Comparison of ENCODE assay signal across 8 cellular contexts in the genomic region with DNA sequence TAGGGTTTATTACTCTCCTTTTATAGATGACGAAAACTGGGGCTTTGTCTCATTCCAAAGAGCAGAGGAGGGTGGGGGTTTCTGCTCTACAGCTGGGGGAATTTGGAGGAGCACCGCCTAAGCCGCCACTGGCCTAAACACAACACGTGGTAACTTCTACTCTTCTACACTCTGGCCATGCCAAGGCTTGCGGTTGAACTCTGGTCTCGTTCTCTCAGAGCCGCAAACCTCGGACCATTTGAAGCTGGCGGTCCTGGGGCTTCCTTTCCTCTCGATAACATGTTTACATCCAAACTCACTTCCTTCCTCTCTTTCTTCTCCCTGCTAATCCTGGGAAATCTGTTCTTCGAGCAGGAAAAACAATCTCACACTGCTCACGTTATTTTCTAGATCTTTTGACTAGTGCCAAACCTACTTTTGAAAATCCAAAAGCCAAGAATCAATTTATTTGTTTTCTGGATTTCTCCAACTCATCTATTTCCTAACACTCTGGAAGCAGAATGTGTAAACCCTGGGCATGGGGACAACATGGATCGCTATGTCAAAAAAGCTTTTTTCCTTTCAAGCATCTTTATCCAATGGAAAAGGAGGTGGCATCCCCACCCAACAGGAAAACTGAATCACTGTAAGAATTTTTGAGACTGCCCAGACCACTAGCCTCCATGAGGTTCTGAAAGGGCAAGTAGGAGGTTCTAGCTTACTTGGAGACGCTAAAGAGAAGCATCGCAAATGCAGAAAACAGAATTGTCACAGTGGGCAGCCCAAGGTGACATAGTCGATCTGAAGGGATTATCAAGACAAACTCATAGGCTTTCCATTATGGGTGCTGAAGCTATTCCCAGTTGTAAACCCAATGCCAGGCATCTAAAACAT. TPM values are rescaled to one million over a fixed set of nuclear protein-coding genes. Genes with fewer than 3 reads are reported as not detected.
DNase-seq lines count a peak whose midpoint lies in the region; ATAC-seq and TF ChIP-seq lines count a peak whose summit lies in the region.

No MANE protein-coding gene starts in this region.

- H3K36me3 Mint-ChIP-seq in activated T-helper 2 cell treated with anti-CD3 and anti-CD28 coated beads, Interferon-gamma antibody, Interleukin-2, Interleukin-4, amounts not matched to agents 10 μg/mL and 5 μg/mL and 100 μg/mL, durations not matched to agents 14 hours and 24 hours and 36 hours (ENCODE audit: low read depth): no peaks in the 10 kb centered on the region

- H3K27me3 Mint-ChIP-seq in activated T-helper 2 cell treated with anti-CD3 and anti-CD28 coated beads, Interferon-gamma antibody, Interleukin-2, Interleukin-4, amounts not matched to agents 10 μg/mL and 5 μg/mL and 100 μg/mL, durations not matched to agents 14 hours and 24 hours and 36 hours (ENCODE audit: low read depth): no peaks in the 10 kb centered on the region

- intact Hi-C loops in activated T-helper 2 cell treated with anti-CD3 and anti-CD28 coated beads, Interferon-gamma antibody, Interleukin-2, Interleukin-4, amounts not matched to agents 10 μg/mL and 5 μg/mL and 100 μg/mL, durations not matched to agents 14 hours and 24 hours and 36 hours (cut with micrococcal nuclease): loop anchor here (5.0 kb wide), 1 partner anchor 1290 kb away; a partner anchor contains a TSS
- intact Hi-C loops in ovary (cut with DNase I) (no loop called here), testis (cut with DNase I; ENCODE audit: low total_unique reads) (no loop called here)

- TF ChIP-seq POLR2A in Peyer's patch (IDR thresholded peaks at IDR 0.05) (peak in 1 of 2 donors; percentile 22), gastroesophageal sphincter (IDR thresholded peaks at IDR 0.05) (no peak), ovary (IDR thresholded peaks at IDR 0.05) (peak; percentile 36), testis (IDR thresholded peaks at IDR 0.05) (no peak)

- peaks cover 56% of the 10 kb centered on the region for H3K4me1 Mint-ChIP-seq in activated T-helper 2 cell treated with anti-CD3 and anti-CD28 coated beads, Interferon-gamma antibody, Interleukin-2, Interleukin-4, amounts not matched to agents 10 μg/mL and 5 μg/mL and 100 μg/mL, durations not matched to agents 14 hours and 24 hours and 36 hours (ENCODE audit: low read depth)

- TF ChIP-seq CTCF in Peyer's patch (IDR thresholded peaks at IDR 0.05) (no peak), gastroesophageal sphincter (IDR thresholded peaks at IDR 0.05) (no peak), ovary (IDR thresholded peaks at IDR 0.05) (no peak), testis (IDR thresholded peaks at IDR 0.05) (no peak)

- ATAC-seq in HG03342 (IDR thresholded peaks at IDR 0.05; ENCODE audit: unreplicated experiment) (peak; percentile 20), gastroesophageal sphincter (peak; percentile 27)

- H3K36me3 ChIP-seq in Peyer's patch: no peaks in the 10 kb centered on the region
- H3K36me3 ChIP-seq in gastroesophageal sphincter: no peaks in the 10 kb centered on the region
- H3K36me3 ChIP-seq in ovary: no peaks in the 10 kb centered on the region
- no peaks in the 10 kb centered on the region for H3K36me3 ChIP-seq in testis (ENCODE audit: low read depth, missing control alignments)

- H3K27ac ChIP-seq in Peyer's patch (peak overlapping the region; percentile 95 to 98 (median 97)), gastroesophageal sphincter (peak overlapping the region; percentile 67 to 98 (median 93)), ovary (peak overlapping the region; percentile 81 to 94), testis (peak overlapping the region; percentile 96)

- peak overlapping the region; percentile 99 for H3K27ac Mint-ChIP-seq in activated T-helper 2 cell treated with anti-CD3 and anti-CD28 coated beads, Interferon-gamma antibody, Interleukin-2, Interleukin-4, amounts not matched to agents 10 μg/mL and 5 μg/mL and 100 μg/mL, durations not matched to agents 14 hours and 24 hours and 36 hours

- H3K4me3 ChIP-seq in Peyer's patch (peak overlapping the region in 3 of 4 donors; percentile 52 to 62 (median 53)), gastroesophageal sphincter (peak overlapping the region; percentile 19 to 87), ovary (peak overlapping the region; percentile 55), testis (peak overlapping the region; percentile 63 to 68)

- 14 to 18% methylated on average over 14 to 15 of the region's 16 CpGs for WGBS in gastroesophageal sphincter (ENCODE audit: low coverage in 1 of 2), 2 donors
- 15 to 19% (median 16%) methylated on average over 16 of the region's 16 CpGs for WGBS in ovary, 3 donors
- 22 to 26% methylated on average over 16 of the region's 16 CpGs for WGBS in testis, 2 donors

- H3K4me1 ChIP-seq in Peyer's patch (peaks cover 0 to 29% (median 13%) of the 10 kb centered on the region in 4 donors), gastroesophageal sphincter (peaks cover 0 to 58% (median 11%) of the 10 kb centered on the region in 3 donors), ovary (ENCODE audit: insufficient read depth) (peaks cover 5% of the 10 kb centered on the region), testis (peaks cover 15% of the 10 kb centered on the region)

- no peaks in the 10 kb centered on the region for H3K9me3 Mint-ChIP-seq in activated T-helper 2 cell treated with anti-CD3 and anti-CD28 coated beads, Interferon-gamma antibody, Interleukin-2, Interleukin-4, amounts not matched to agents 10 μg/mL and 5 μg/mL and 100 μg/mL, durations not matched to agents 14 hours and 24 hours and 36 hours

- TF ChIP-seq EP300 in gastroesophageal sphincter (IDR thresholded peaks at IDR 0.05) (no peak), ovary (IDR thresholded peaks at IDR 0.05) (no peak)

- no peaks in the 10 kb centered on the region for H3K9me3 ChIP-seq in Peyer's patch
- H3K9me3 ChIP-seq in gastroesophageal sphincter: no peaks in the 10 kb centered on the region
- H3K9me3 ChIP-seq in ovary: no peaks in the 10 kb centered on the region
- H3K9me3 ChIP-seq in testis: no peaks in the 10 kb centered on the region

- H3K27me3 ChIP-seq in Peyer's patch: no peaks in the 10 kb centered on the region
- no peaks in the 10 kb centered on the region for H3K27me3 ChIP-seq in gastroesophageal sphincter
- no peaks in the 10 kb centered on the region for H3K27me3 ChIP-seq in ovary
- no peaks in the 10 kb centered on the region for H3K27me3 ChIP-seq in testis

- peak; percentile 43 for DNase-seq in GDM1 (lab: John Stamatoyannopoulos, UW)
- peak; percentile 69 to 94 (median 87) for DNase-seq in Peyer's patch
- DNase-seq in activated T-helper 2 cell treated with anti-CD3 and anti-CD28 coated beads, Interferon-gamma antibody, Interleukin-2, Interleukin-4, amounts not matched to agents 10 μg/mL and 5 μg/mL and 100 μg/mL, durations not matched to agents 14 hours and 24 hours and 36 hours (ENCODE audit: low spot score): peak; percentile 82
- peak; percentile 84 to 91 (median 88) for DNase-seq in ovary
- peak; percentile 92 for DNase-seq in testis
- no peak for DNase-seq in DMS114 treated with DMSO at 0.1 percent for 48 hours (lab: John Stamatoyannopoulos, UW; ENCODE audit: unreplicated experiment)

- peak overlapping the region; percentile 78 for H3K4me3 Mint-ChIP-seq in activated T-helper 2 cell treated with anti-CD3 and anti-CD28 coated beads, Interferon-gamma antibody, Interleukin-2, Interleukin-4, amounts not matched to agents 10 μg/mL and 5 μg/mL and 100 μg/mL, durations not matched to agents 14 hours and 24 hours and 36 hours (ENCODE audit: low read depth)

RNA-seq across cellular contexts. Expression of a gene that starts 13.6 kb away (rescaled TPM):
- total RNA-seq in Peyer's patch: 10 to 100 TPM; 26.9 to 46.4 (median 36.1) TPM
- 40.4 and 41.0 TPM in 2 replicates for total RNA-seq in activated T-helper 2 cell treated with anti-CD3 and anti-CD28 coated beads, Interferon-gamma antibody, Interleukin-2, Interleukin-4, amounts not matched to agents 10 μg/mL and 5 μg/mL and 100 μg/mL, durations not matched to agents 14 hours and 24 hours and 36 hours
- 10 to 100 TPM; 31.3 to 38.9 (median 34.8) TPM for total RNA-seq in gastroesophageal sphincter
- total RNA-seq in ovary: 10 to 100 TPM in 6 of 7 donors, 1 to 10 TPM in 1; 8.1 to 37.6 (median 28.0) TPM
- 10 to 100 TPM in 1 of 2 donors, 1 to 10 TPM in 1; 8.4 to 18.8 TPM for polyA plus RNA-seq in ovary
- 10 to 100 TPM; 10.2 to 11.1 TPM for total RNA-seq in testis
- polyA plus RNA-seq in testis (ENCODE audit: insufficient read depth, low read depth, low replicate concordance): 6.6 TPM

RNA-seq across cellular contexts. Expression of a gene that starts 30.2 kb away (rescaled TPM):
- total RNA-seq in Peyer's patch: not detected
- 0.09 TPM in 1 of 2 replicates, not detected in the other for total RNA-seq in activated T-helper 2 cell treated with anti-CD3 and anti-CD28 coated beads, Interferon-gamma antibody, Interleukin-2, Interleukin-4, amounts not matched to agents 10 μg/mL and 5 μg/mL and 100 μg/mL, durations not matched to agents 14 hours and 24 hours and 36 hours
- total RNA-seq in gastroesophageal sphincter: not detected
- 1 to 10 TPM in 1 of 7 donors, under 1 TPM in 4, not detected in 2; 0.15 to 1.1 (median 0.25) TPM for total RNA-seq in ovary
- polyA plus RNA-seq in ovary: under 1 TPM in 1 of 2 donors, not detected in 1; 0.05 TPM
- under 1 TPM; 0.31 TPM for total RNA-seq in testis
- 1.4 TPM for polyA plus RNA-seq in testis (ENCODE audit: insufficient read depth, low read depth, low replicate concordance)
